Comparison of ENCODE assay signal across 20 cellular contexts in the genomic region with DNA sequence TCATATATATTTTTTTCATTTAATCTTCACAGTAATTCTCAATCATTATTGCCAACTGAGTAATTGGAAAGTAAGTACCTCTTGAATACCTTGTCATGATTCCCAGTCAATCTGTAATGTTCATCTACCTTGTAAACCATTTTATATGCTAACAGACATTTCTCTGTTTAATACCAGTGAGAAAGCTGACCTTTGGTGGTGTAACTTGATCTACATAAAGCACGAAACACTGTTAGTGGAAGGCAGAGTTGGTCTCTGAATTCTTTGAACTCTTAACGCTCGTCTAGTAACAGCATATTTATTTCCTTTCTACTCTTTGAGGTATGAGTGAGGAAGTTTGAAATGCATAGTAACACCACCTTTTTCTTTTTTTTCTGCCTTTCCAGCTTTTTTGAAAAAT. TPM values are rescaled to one million over a fixed set of nuclear protein-coding genes. Genes with fewer than 3 reads are reported as not detected.
DNase-seq lines count a peak whose midpoint lies in the region; ATAC-seq, FAIRE-seq and TF ChIP-seq lines count a peak whose summit lies in the region.
"Had no signal": no experiment of that assay in that cellular context is flagged by ENCODE, and none has a peak within 500 bp of the region (broad histone marks: within the 10 kb centered on the region; RNA-seq: fewer than 3 reads in every experiment).

No MANE protein-coding gene starts in this region.

- H3K9ac ChIP-seq in Karpas-422 (ENCODE audit: low read length), result no peak overlapping the region
- no peak overlapping the region for H3K9ac ChIP-seq in astrocyte (ENCODE audit: low read length)

- H3K36me3 Mint-ChIP-seq in activated T-cell treated with anti-CD3 and anti-CD28 coated beads, Interleukin-2, amount 50 U/mL, for 24 hours (ENCODE audit: low read depth), result peaks cover 13% of the 10 kb centered on the region
- H3K36me3 Mint-ChIP-seq in astrocyte (ENCODE audit: low read depth, unreplicated experiment) (no peaks in the 10 kb centered on the region), nephron (ENCODE audit: low read depth) (peaks cover 3% of the 10 kb centered on the region)

- H3K27ac Mint-ChIP-seq in activated T-cell treated with anti-CD3 and anti-CD28 coated beads, Interleukin-2, amount 50 U/mL, for 24 hours, result peak overlapping the region; percentile 76
- H3K27ac Mint-ChIP-seq in astrocyte (ENCODE audit: unreplicated experiment) (peak overlapping the region; percentile 4), nephron (peak overlapping the region; percentile 10 to 48 (median 16))

- ATAC-seq in HG03432 (IDR thresholded peaks at IDR 0.05; ENCODE audit: unreplicated experiment), result no peak
- ATAC-seq: A549, left cardiac atrium had no signal

- H3K9me3 ChIP-seq in Karpas-422 (ENCODE audit: low read length) (no peaks in the 10 kb centered on the region), astrocyte (ENCODE audit: insufficient read depth, low read depth, low read length) (no peaks in the 10 kb centered on the region)
- H3K9me3 ChIP-seq: A549, HAP-1, upper lobe of left lung had no signal

- no peaks in the 10 kb centered on the region for H3K79me2 ChIP-seq in Karpas-422 (ENCODE audit: low read length)
- no peaks in the 10 kb centered on the region for H3K79me2 ChIP-seq in astrocyte (ENCODE audit: insufficient read depth, low read length)

- DNase-seq in activated T-cell treated with anti-CD3 and anti-CD28 coated beads, Interleukin-2, amount 50 U/mL, for 24 hours, result no peak
- DNase-seq in activated T-cell treated with anti-CD3 and anti-CD28 coated beads for 4 hours (no peak), Karpas-422 (peak; percentile 31), astrocyte (ENCODE audit: low read depth) (peak; percentile 44), germinal center (ENCODE audit: low spot score) (no peak), head of caudate nucleus (no peak)
- DNase-seq: EL; KBM-7; left cardiac atrium; mesendoderm; NCI-H1694; NCI-H82; Right ventricle myocardium superior; stimulated activated CD8-positive, alpha-beta memory T cell treated with anti-CD3 and anti-CD28 coated beads, Interleukin-4, amount 100 ng/mL, for 48 hours; upper lobe of left lung had no signal

- H3K4me1 ChIP-seq in Karpas-422 (ENCODE audit: low read length) (peaks cover 24% of the 10 kb centered on the region), astrocyte (ENCODE audit: insufficient read depth, low read length) (no peaks in the 10 kb centered on the region)
- H3K4me1 ChIP-seq: A549, upper lobe of left lung had no signal

- H4K20me1 ChIP-seq in Karpas-422 (ENCODE audit: insufficient read depth, low read depth, low read length), result no peaks in the 10 kb centered on the region
- no peaks in the 10 kb centered on the region for H4K20me1 ChIP-seq in astrocyte (ENCODE audit: insufficient read depth, low read length)

- H3K27me3 ChIP-seq in Karpas-422 (ENCODE audit: low read length) (no peaks in the 10 kb centered on the region), astrocyte (ENCODE audit: insufficient read depth, low read length) (no peaks in the 10 kb centered on the region)
- H3K27me3 ChIP-seq: upper lobe of left lung had no signal

- H3K27ac ChIP-seq in Karpas-422 (ENCODE audit: low read length), result no peak overlapping the region
- H3K27ac ChIP-seq in astrocyte (ENCODE audit: low read depth, low read length), result no peak overlapping the region
- H3K27ac ChIP-seq: A549, upper lobe of left lung had no signal

- H3K4me2 ChIP-seq in Karpas-422 (ENCODE audit: low read depth, low read length, poor library complexity, severe bottlenecking) (no peak overlapping the region), astrocyte (ENCODE audit: low read length) (no peak overlapping the region)
- H3K4me2 ChIP-seq: A549 had no signal

- FAIRE-seq in astrocyte (lab: Jason Lieb, UNC), result no peak
- FAIRE-seq: A549, D721Med had no signal

- H3K9me3 Mint-ChIP-seq in activated T-cell treated with anti-CD3 and anti-CD28 coated beads, Interleukin-2, amount 50 U/mL, for 24 hours, result no peaks in the 10 kb centered on the region
- H3K9me3 Mint-ChIP-seq in astrocyte (ENCODE audit: unreplicated experiment), result no peaks in the 10 kb centered on the region
- H3K9me3 Mint-ChIP-seq in nephron, result peaks cover 2% of the 10 kb centered on the region

- TF ChIP-seq CTCF in astrocyte (IDR thresholded peaks at IDR 0.05; ENCODE audit: insufficient read depth, low read depth, low read length), result no peak
- TF ChIP-seq CTCF in nephron (IDR thresholded peaks at IDR 0.05; ENCODE audit: unreplicated experiment in 3 of 3), result no peak

- no peaks in the 10 kb centered on the region for H3K9me2 ChIP-seq in Karpas-422 (replicated peaks; ENCODE audit: insufficient read depth, low read length)

- no peak overlapping the region for H2AFZ ChIP-seq in Karpas-422 (ENCODE audit: low read length)
- H2AFZ ChIP-seq in astrocyte (ENCODE audit: low read depth, low read length), result no peak overlapping the region

- no peak overlapping the region for H3K4me3 ChIP-seq in Karpas-422 (ENCODE audit: low read length)
- no peak overlapping the region for H3K4me3 ChIP-seq in astrocyte (ENCODE audit: insufficient read depth, low read depth, low read length)
- H3K4me3 ChIP-seq: A549, HAP-1, upper lobe of left lung had no signal

- H3K4me3 Mint-ChIP-seq in activated T-cell treated with anti-CD3 and anti-CD28 coated beads, Interleukin-2, amount 50 U/mL, for 24 hours, result peak overlapping the region; percentile 19
- H3K4me3 Mint-ChIP-seq in astrocyte (ENCODE audit: unreplicated experiment) (no peak overlapping the region), nephron (no peak overlapping the region)

- H3K36me3 ChIP-seq in Karpas-422 (ENCODE audit: insufficient read depth, low read length) (no peaks in the 10 kb centered on the region), astrocyte (ENCODE audit: insufficient read depth, low read length) (no peaks in the 10 kb centered on the region)
- H3K36me3 ChIP-seq: HAP-1, upper lobe of left lung had no signal

- peaks cover 37% of the 10 kb centered on the region for H3K4me1 Mint-ChIP-seq in activated T-cell treated with anti-CD3 and anti-CD28 coated beads, Interleukin-2, amount 50 U/mL, for 24 hours (ENCODE audit: low read depth)
- H3K4me1 Mint-ChIP-seq in astrocyte (ENCODE audit: low read depth, unreplicated experiment) (peaks cover 20% of the 10 kb centered on the region), nephron (peaks cover 9% of the 10 kb centered on the region)

- intact Hi-C loops in head of caudate nucleus (cut with DNase I), result no loop called here

- no peaks in the 10 kb centered on the region for H3K27me3 Mint-ChIP-seq in activated T-cell treated with anti-CD3 and anti-CD28 coated beads, Interleukin-2, amount 50 U/mL, for 24 hours
- H3K27me3 Mint-ChIP-seq in astrocyte (ENCODE audit: low read depth, unreplicated experiment) (no peaks in the 10 kb centered on the region), nephron (ENCODE audit: low read depth) (no peaks in the 10 kb centered on the region)

RNA-seq across cellular contexts. Expression of a gene that starts 59.5 kb away (rescaled TPM):
- total RNA-seq in Karpas-422 (2014; rRNA removed; shearing (Covaris generic); ENCODE audit: low replicate concordance), result 23.2 and 42.1 TPM in 2 replicates
- 17.9 TPM in 2 replicates for total RNA-seq in astrocyte

Comparison
In these comparisons a context has a peak if more than half of its experiments do, and no peak if none do; other contexts are left out.
1. DNase-seq: peak in Karpas-422 (single experiment) and astrocyte (single experiment); none in activated T-cell treated with anti-CD3 and anti-CD28 coated beads, Interleukin-2, amount 50 U/mL, for 24 hours (single experiment), activated T-cell treated with anti-CD3 and anti-CD28 coated beads for 4 hours (single experiment), germinal center (single experiment) and head of caudate nucleus (0 of 42).
2. H3K27ac Mint-ChIP-seq: peak in every context shown above with its lines; median percentile 76 in activated T-cell treated with anti-CD3 and anti-CD28 coated beads, Interleukin-2, amount 50 U/mL, for 24 hours; 16 in nephron; 4 in astrocyte.